ENCODE assay signal across 16 cellular contexts in genomic region chr14:28577711-28578131, GRCh38.
DNase-seq lines count a peak whose midpoint lies in the region; TF ChIP-seq lines count a peak whose summit lies in the region.
"Had no signal": no experiment of that assay in that cellular context is flagged by ENCODE, and none has a peak within 500 bp of the region (broad histone marks: within the 10 kb centered on the region; RNA-seq: fewer than 3 reads in every experiment).

No MANE protein-coding gene starts in this region.

- H2BK5ac ChIP-seq in mesenchymal stem cell (ENCODE audit: low read depth, low read length, poor library complexity, severe bottlenecking): no peak overlapping the region

- no peak overlapping the region for H3K14ac ChIP-seq in mesenchymal stem cell (ENCODE audit: low read length in 2 of 2)

- 87% methylated on average over 2 of the region's 2 CpGs for WGBS in mesenchymal stem cell

- no peak overlapping the region for H4K91ac ChIP-seq in mesenchymal stem cell (ENCODE audit: low read length)

- no peak overlapping the region for H3K18ac ChIP-seq in mesenchymal stem cell (ENCODE audit: low read depth in 1 of 2, low read length in 2 of 2)

- no peak overlapping the region for H2BK120ac ChIP-seq in mesenchymal stem cell (ENCODE audit: low read depth, low read length)

- H2AK5ac ChIP-seq in mesenchymal stem cell (ENCODE audit: low read length, severe bottlenecking): no peak overlapping the region

- no peak overlapping the region for H3K23ac ChIP-seq in mesenchymal stem cell (ENCODE audit: low read length in 2 of 2)

- no peak overlapping the region for H2BK12ac ChIP-seq in mesenchymal stem cell (ENCODE audit: low read length in 2 of 2)

- no peaks in the 10 kb centered on the region for H3K79me1 ChIP-seq in mesenchymal stem cell (replicated peaks; ENCODE audit: low read length, poor library complexity, severe bottlenecking)

- H3K9ac ChIP-seq in mesenchymal stem cell (ENCODE audit: low read length): peak overlapping the region; percentile 33
- H3K9ac ChIP-seq: KMS-11 had no signal

- TF ChIP-seq CTCF in AG09319 (IDR thresholded peaks at IDR 0.05; ENCODE audit: low read depth, low read length) (no peak), RWPE1 (conservative IDR thresholded peaks at IDR 0.05; ENCODE audit: low read depth) (no peak), cardiac fibroblast (IDR thresholded peaks at IDR 0.05; ENCODE audit: low read depth, low read length) (no peak)

- no peaks in the 10 kb centered on the region for H3K27me3 ChIP-seq in mesenchymal stem cell (ENCODE audit: control insufficient read depth in 1 of 2, insufficient read depth in 1 of 2, low read length in 2 of 2)
- H3K27me3 ChIP-seq: heart left ventricle had no signal

- no peak overlapping the region for H4K8ac ChIP-seq in mesenchymal stem cell (ENCODE audit: low read length)

- POLR2A ChIA-PET in RWPE1 (lab: Yijun Ruan, JAX; ENCODE audit: low non-redundant PET): no interaction called here

- H3K4me1 ChIP-seq in mesenchymal stem cell (ENCODE audit: control insufficient read depth, insufficient read depth, low read depth, low read length): no peaks in the 10 kb centered on the region
- H3K4me1 ChIP-seq: heart left ventricle had no signal

- no peak overlapping the region for H3K4ac ChIP-seq in mesenchymal stem cell (ENCODE audit: low read depth in 1 of 2, low read length in 2 of 2)

- peaks cover 14% of the 10 kb centered on the region for H3K9me3 ChIP-seq in mesenchymal stem cell (ENCODE audit: control insufficient read depth, low read length)

- H2BK15ac ChIP-seq in mesenchymal stem cell (ENCODE audit: low read depth, poor library complexity, severe bottlenecking): no peak overlapping the region

- H3K27ac ChIP-seq in RWPE1 (no peak overlapping the region), mesenchymal stem cell (ENCODE audit: low read length, poor library complexity, severe bottlenecking) (peak overlapping the region; percentile 90), substantia nigra (ENCODE audit: low read depth, low read length, poor library complexity, severe bottlenecking) (no peak overlapping the region)
- H3K27ac ChIP-seq: heart left ventricle, KMS-11 had no signal

- H3K4me2 ChIP-seq in mesenchymal stem cell (ENCODE audit: low read length, poor library complexity, severe bottlenecking): peak overlapping the region; percentile 53
- H3K4me2 ChIP-seq: KMS-11 had no signal

- CTCF ChIA-PET in RWPE1 (lab: Yijun Ruan, JAX): no interaction called here

- no peak overlapping the region for H2AFZ ChIP-seq in mesenchymal stem cell (ENCODE audit: low read depth, low read length)

- H3K4me3 ChIP-seq in cardiac fibroblast (replicated peaks in 1 of 2; ENCODE audit: low read depth in 2 of 2, low read length in 2 of 2) (peak overlapping the region; percentile 18 to 48), mesenchymal stem cell (ENCODE audit: insufficient read depth in 1 of 2, low read depth in 1 of 2, low read length in 2 of 2) (peak overlapping the region in 1 of 2 experiments; percentile 47)
- H3K4me3 ChIP-seq: heart left ventricle had no signal

- no peaks in the 10 kb centered on the region for H3K36me3 ChIP-seq in mesenchymal stem cell (ENCODE audit: control insufficient read depth in 1 of 2, insufficient read depth in 2 of 2, low read depth in 1 of 2, low read length in 2 of 2)
- H3K36me3 ChIP-seq: heart left ventricle had no signal

- DNase-seq in AG09319 (ENCODE audit: extremely low read depth, low read depth) (peak; percentile 2), RWPE1 (ENCODE audit: low spot score) (peak; percentile 26), cardiac fibroblast (ENCODE audit: low read depth in 2 of 2) (peak; percentile 80 to 83), mesenchymal stem cell (no peak), substantia nigra (lab: John Stamatoyannopoulos, UW) (no peak), COR-L47 (lab: John Stamatoyannopoulos, UW) (no peak), NCI-H748 treated with DMSO at 0.1 percent for 48 hours (lab: John Stamatoyannopoulos, UW) (no peak), NCI-H1417 (lab: John Stamatoyannopoulos, UW) (no peak)
- DNase-seq: activated CD4-positive, CD25-positive, alpha-beta regulatory T cell treated with anti-CD3 and anti-CD28 coated beads, Interleukin-2, amount 50 U/mL, for 72 hours; activated gamma-delta T cell treated with Interleukin-2 at 50 U/mL for 16 hours; caudate nucleus; heart left ventricle; HFFc6; NCI-H1694; NCI-H345 had no signal

Comparison
In these comparisons a context has a peak if more than half of its experiments do, and no peak if none do; other contexts are left out.
1. DNase-seq: peak in AG09319 (single experiment), RWPE1 (single experiment) and cardiac fibroblast (2 of 2); none in mesenchymal stem cell (single experiment), substantia nigra (0 of 49), COR-L47 (single experiment), NCI-H748 treated with DMSO at 0.1 percent for 48 hours (single experiment) and NCI-H1417 (0 of 3).